In the genomic region with DNA sequence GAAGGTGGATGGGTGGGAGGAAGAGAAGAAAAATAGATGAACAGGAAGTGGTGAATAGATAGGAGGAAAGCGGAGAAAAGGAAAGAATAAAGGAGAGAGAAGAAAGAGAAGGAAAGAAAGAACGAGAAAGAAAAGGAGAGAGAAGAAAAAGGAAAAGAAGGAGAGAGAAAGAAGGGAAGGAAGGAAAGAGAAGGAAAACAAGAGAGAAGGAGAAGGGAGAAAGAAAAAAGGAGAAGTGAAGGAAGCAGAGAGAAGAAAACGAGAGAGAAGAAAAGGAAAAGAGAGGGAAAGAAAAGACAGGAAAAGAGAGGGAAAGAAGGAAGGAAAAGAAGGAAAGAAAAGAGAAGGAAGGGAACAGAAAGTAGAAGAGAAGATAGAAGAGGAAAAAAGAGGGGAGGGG, we compare ENCODE assay signal across 20 cellular contexts.
"Had no signal": no experiment of that assay in that cellular context is flagged by ENCODE, and none has a peak within 500 bp of the region (broad histone marks: within the 10 kb centered on the region; RNA-seq: fewer than 3 reads in every experiment).

No MANE protein-coding gene starts in this region.

- ATAC-seq: mucosa of descending colon; naive thymus-derived CD8-positive, alpha-beta T cell; T-cell had no signal

- H3K27me3 Mint-ChIP-seq: T-cell had no signal

- FAIRE-seq: astrocyte, colon, kidney, TTC549 had no signal

- H3K27ac Mint-ChIP-seq: activated B cell treated with CpG ODN at 0.5 μM for 24 hours had no signal

- H3K36me3 ChIP-seq: cardiac muscle cell, right atrium auricular region, upper lobe of left lung had no signal

- H3K9me3 Mint-ChIP-seq: activated B cell treated with CpG ODN at 0.5 μM for 24 hours had no signal

- DNase-seq: activated B cell treated with CpG ODN at 0.5 μM for 24 hours; activated gamma-delta T cell treated with Interleukin-2 at 50 U/mL for 16 hours; hippocampal formation; kidney; left ventricle myocardium inferior; mucosa of descending colon; naive thymus-derived CD8-positive, alpha-beta T cell; stimulated activated CD4-positive, alpha-beta T cell treated with anti-CD3 and anti-CD28 coated beads, Interleukin-15, amount 100 ng/mL, for 24 hours; stimulated activated CD4-positive, alpha-beta T cell treated with anti-CD3 and anti-CD28 coated beads, Interleukin-4, amount 100 ng/mL, for 24 hours; stomach; T-cell; testis; upper lobe of left lung had no signal

- H3K4me3 Mint-ChIP-seq: activated B cell treated with CpG ODN at 0.5 μM for 24 hours, T-cell had no signal

- H3K4me3 ChIP-seq: cardiac muscle cell, esophagus muscularis mucosa, left ventricle myocardium inferior, mucosa of descending colon, right atrium auricular region, skin epidermis, stomach, testis, upper lobe of left lung had no signal

- H3K9me3 ChIP-seq: esophagus muscularis mucosa, left ventricle myocardium inferior, mucosa of descending colon, right atrium auricular region, stomach, testis, upper lobe of left lung had no signal

- H3K27ac ChIP-seq: cardiac muscle cell, left ventricle myocardium inferior, right atrium auricular region, skin epidermis, stomach, testis, upper lobe of left lung had no signal

- H3K27me3 ChIP-seq: cardiac muscle cell, esophagus muscularis mucosa, right atrium auricular region, stomach, testis, upper lobe of left lung had no signal
